In the genomic region with DNA sequence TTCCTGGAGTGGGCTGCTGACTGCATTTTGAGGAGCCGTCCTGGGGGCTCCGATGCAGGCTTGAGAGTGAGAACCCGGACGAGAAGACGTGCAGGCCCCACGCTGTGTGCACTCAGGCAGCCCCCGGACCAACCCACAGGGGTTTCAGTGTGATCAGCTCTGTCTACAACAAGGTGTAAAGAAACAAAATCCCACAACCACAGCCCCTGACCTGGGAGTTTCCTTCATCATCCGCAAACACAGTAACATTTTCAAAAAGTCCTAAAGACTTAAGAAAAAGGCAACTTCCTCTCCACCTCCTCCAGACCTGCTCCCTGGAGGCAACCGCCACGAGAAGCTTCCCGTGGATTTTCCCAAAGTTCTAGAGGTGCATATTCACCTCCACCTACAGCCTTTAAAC, we compare ENCODE assay signal across 1 cellular context.
TF ChIP-seq lines count a peak whose summit lies in the region.

No MANE protein-coding gene starts in this region.

TF ChIP-seq in GM23338, 12 proteins besides CTCF, POLR2A, EP300 and RAD21 (continued from another document):
- TF ChIP-seq, protein P1, sequence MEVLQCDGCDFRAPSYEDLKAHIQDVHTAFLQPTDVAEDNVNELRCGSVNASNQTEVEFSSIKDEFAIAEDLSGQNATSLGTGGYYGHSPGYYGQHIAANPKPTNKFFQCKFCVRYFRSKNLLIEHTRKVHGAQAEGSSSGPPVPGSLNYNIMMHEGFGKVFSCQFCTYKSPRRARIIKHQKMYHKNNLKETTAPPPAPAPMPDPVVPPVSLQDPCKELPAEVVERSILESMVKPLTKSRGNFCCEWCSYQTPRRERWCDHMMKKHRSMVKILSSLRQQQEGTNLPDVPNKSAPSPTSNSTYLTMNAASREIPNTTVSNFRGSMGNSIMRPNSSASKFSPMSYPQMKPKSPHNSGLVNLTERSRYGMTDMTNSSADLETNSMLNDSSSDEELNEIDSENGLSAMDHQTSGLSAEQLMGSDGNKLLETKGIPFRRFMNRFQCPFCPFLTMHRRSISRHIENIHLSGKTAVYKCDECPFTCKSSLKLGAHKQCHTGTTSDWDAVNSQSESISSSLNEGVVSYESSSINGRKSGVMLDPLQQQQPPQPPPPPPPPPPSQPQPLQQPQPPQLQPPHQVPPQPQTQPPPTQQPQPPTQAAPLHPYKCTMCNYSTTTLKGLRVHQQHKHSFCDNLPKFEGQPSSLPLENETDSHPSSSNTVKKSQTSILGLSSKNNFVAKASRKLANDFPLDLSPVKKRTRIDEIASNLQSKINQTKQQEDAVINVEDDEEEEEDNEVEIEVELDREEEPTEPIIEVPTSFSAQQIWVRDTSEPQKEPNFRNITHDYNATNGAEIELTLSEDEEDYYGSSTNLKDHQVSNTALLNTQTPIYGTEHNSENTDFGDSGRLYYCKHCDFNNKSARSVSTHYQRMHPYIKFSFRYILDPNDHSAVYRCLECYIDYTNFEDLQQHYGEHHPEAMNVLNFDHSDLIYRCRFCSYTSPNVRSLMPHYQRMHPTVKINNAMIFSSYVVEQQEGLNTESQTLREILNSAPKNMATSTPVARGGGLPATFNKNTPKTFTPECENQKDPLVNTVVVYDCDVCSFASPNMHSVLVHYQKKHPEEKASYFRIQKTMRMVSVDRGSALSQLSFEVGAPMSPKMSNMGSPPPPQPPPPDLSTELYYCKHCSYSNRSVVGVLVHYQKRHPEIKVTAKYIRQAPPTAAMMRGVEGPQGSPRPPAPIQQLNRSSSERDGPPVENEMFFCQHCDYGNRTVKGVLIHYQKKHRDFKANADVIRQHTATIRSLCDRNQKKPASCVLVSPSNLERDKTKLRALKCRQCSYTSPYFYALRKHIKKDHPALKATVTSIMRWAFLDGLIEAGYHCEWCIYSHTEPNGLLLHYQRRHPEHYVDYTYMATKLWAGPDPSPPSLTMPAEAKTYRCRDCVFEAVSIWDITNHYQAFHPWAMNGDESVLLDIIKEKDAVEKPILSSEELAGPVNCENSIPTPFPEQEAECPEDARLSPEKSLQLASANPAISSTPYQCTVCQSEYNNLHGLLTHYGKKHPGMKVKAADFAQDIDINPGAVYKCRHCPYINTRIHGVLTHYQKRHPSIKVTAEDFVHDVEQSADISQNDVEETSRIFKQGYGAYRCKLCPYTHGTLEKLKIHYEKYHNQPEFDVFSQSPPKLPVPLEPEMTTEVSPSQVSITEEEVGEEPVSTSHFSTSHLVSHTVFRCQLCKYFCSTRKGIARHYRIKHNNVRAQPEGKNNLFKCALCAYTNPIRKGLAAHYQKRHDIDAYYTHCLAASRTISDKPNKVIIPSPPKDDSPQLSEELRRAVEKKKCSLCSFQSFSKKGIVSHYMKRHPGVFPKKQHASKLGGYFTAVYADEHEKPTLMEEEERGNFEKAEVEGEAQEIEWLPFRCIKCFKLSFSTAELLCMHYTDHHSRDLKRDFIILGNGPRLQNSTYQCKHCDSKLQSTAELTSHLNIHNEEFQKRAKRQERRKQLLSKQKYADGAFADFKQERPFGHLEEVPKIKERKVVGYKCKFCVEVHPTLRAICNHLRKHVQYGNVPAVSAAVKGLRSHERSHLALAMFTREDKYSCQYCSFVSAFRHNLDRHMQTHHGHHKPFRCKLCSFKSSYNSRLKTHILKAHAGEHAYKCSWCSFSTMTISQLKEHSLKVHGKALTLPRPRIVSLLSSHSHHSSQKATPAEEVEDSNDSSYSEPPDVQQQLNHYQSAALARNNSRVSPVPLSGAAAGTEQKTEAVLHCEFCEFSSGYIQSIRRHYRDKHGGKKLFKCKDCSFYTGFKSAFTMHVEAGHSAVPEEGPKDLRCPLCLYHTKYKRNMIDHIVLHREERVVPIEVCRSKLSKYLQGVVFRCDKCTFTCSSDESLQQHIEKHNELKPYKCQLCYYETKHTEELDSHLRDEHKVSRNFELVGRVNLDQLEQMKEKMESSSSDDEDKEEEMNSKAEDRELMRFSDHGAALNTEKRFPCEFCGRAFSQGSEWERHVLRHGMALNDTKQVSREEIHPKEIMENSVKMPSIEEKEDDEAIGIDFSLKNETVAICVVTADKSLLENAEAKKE (CRISPR knock-in tag; IDR thresholded peaks at IDR 0.05): no peak
- no peak for TF ChIP-seq EZH2phosphoT487 (IDR thresholded peaks at IDR 0.05; ENCODE audit: unreplicated experiment)
